ENCODE assay signal across 1 cellular context in the genomic region with DNA sequence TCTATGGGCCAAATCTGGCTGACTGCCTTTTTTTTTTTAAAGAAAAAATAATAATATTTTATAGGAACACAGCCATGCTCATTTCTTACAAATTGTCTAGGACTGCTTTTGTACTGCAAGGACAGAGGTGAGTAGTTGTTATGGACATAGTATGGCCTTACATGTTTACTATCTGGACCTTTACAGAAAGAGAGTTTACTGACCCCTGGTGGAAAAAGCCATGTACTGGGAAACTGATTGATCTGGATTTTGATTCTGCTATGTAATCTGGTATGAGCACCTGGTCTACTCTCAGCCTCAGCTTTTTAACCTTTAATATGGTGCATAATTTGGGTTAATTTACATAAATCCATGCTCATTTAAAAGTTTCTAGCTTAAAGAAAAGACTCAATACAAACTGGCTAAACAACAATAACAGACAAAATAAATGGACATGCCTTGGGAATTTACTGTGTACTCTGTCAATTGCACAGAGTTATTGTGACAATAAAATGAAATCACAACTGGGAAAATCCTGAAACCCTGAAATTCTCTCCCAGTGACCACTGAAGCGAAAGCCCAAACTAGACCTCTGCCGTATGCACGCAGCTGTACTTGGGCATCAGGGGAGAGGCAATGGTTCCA.
TF ChIP-seq lines count a peak whose summit lies in the region.

No MANE protein-coding gene starts in this region.

TF ChIP-seq in H1, 55 proteins besides CTCF, POLR2A, EP300 and RAD21:
- TF ChIP-seq RNF2 (IDR thresholded peaks at IDR 0.05; ENCODE audit: borderline replicate concordance, low read depth, low read length, missing control alignments, poor library complexity, severe bottlenecking) (no peak), HDAC6 (IDR thresholded peaks at IDR 0.05; ENCODE audit: low read depth, low read length) (no peak), TBP (IDR thresholded peaks at IDR 0.05; ENCODE audit: low read depth, low read length) (no peak), JUND (IDR thresholded peaks at IDR 0.05; ENCODE audit: low read length) (no peak), BACH1 (IDR thresholded peaks at IDR 0.05; ENCODE audit: low read length) (no peak), POLR2AphosphoS5 (IDR thresholded peaks at IDR 0.05; ENCODE audit: low read depth, low read length) (no peak), TCF12 (IDR thresholded peaks at IDR 0.05; ENCODE audit: low read depth, low read length) (no peak), SIN3A (conservative IDR thresholded peaks at IDR 0.05 in 1 of 2, IDR thresholded peaks at IDR 0.05 in 1 of 2; ENCODE audit: low read depth in 1 of 2, low read length in 2 of 2) (no peak), CBX8 (IDR thresholded peaks at IDR 0.05; ENCODE audit: borderline replicate concordance, low read depth, low read length) (no peak), CTBP2 (IDR thresholded peaks at IDR 0.05; ENCODE audit: borderline replicate concordance, insufficient read depth, insufficient read length, low read length) (no peak), SP1 (IDR thresholded peaks at IDR 0.05; ENCODE audit: low read depth, low read length) (no peak), SP2 (IDR thresholded peaks at IDR 0.05; ENCODE audit: low read length) (no peak), ASH2L (IDR thresholded peaks at IDR 0.05; ENCODE audit: low read length) (no peak), KDM4A (IDR thresholded peaks at IDR 0.05; ENCODE audit: low read depth, low read length, severe bottlenecking) (no peak), CBX5 (IDR thresholded peaks at IDR 0.05; ENCODE audit: low read depth, low read length) (no peak), GABPA (IDR thresholded peaks at IDR 0.05; ENCODE audit: borderline replicate concordance, insufficient read depth, low read length) (no peak), PHF8 (conservative IDR thresholded peaks at IDR 0.05; ENCODE audit: low read depth, low read length) (no peak)
- TF ChIP-seq, protein P1, sequence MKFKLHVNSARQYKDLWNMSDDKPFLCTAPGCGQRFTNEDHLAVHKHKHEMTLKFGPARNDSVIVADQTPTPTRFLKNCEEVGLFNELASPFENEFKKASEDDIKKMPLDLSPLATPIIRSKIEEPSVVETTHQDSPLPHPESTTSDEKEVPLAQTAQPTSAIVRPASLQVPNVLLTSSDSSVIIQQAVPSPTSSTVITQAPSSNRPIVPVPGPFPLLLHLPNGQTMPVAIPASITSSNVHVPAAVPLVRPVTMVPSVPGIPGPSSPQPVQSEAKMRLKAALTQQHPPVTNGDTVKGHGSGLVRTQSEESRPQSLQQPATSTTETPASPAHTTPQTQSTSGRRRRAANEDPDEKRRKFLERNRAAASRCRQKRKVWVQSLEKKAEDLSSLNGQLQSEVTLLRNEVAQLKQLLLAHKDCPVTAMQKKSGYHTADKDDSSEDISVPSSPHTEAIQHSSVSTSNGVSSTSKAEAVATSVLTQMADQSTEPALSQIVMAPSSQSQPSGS (IDR thresholded peaks at IDR 0.05; ENCODE audit: low read length), result no peak
